Comparison of ENCODE assay signal across 10 cellular contexts in the genomic region with DNA sequence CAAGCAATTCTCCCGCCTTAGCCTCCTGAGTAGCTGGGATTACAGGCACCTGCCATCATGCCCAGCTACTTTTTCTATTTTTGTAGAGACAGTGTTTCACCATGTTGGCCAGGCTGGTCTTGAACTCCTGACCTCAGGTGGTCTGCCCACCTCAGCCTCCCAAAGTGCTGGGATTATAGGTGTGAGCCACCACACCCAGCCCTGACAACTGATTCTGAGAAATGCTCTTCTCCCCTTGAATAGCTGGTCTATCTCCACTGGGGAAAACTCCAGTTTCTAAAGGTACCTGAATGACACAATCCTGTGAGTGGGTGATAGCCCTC. TPM values are rescaled to one million over a fixed set of nuclear protein-coding genes. Genes with fewer than 3 reads are reported as not detected.
DNase-seq lines count a peak whose midpoint lies in the region; ATAC-seq lines count a peak whose summit lies in the region.
"Not testable (repeated sequence)": the region's sequence is repeated elsewhere in the genome, so short reads cannot be mapped to it uniquely, and the experiment has no call there.
"Had no signal": no experiment of that assay in that cellular context is flagged by ENCODE, and none has a peak within 500 bp of the region (broad histone marks: within the 10 kb centered on the region; RNA-seq: fewer than 3 reads in every experiment).

No MANE protein-coding gene starts in this region.

- H3K4me3 Mint-ChIP-seq in activated CD4-positive, alpha-beta T cell treated with anti-CD3 and anti-CD28 coated beads, Interleukin-2, amount 10 ng/mL, durations not matched to agents 7 days and 5 days = not testable (repeated sequence)
- peak overlapping the region; percentile 60 to 65 for H3K4me3 Mint-ChIP-seq in effector memory CD8-positive, alpha-beta T cell

- POLR2A ChIA-PET in activated CD4-positive, alpha-beta T cell treated with anti-CD3 and anti-CD28 coated beads, Interleukin-2, amount 10 ng/mL, durations not matched to agents 7 days and 5 days (lab: Charles Lee) = not testable (repeated sequence)

- H3K9me3 Mint-ChIP-seq in activated CD4-positive, alpha-beta T cell treated with anti-CD3 and anti-CD28 coated beads, Interleukin-2, amount 10 ng/mL, durations not matched to agents 7 days and 5 days; effector memory CD8-positive, alpha-beta T cell: not testable (repeated sequence)

- H3K36me3 ChIP-seq in KOPT-K1 (ENCODE audit: insufficient read depth, low read length) = not testable (repeated sequence)

- ATAC-seq in GM18502 (IDR thresholded peaks at IDR 0.05; ENCODE audit: poor library complexity, unreplicated experiment) (peak; percentile 16), GM19395 (IDR thresholded peaks at IDR 0.05; ENCODE audit: unreplicated experiment) (peak; percentile 24), HG02588 (IDR thresholded peaks at IDR 0.05; ENCODE audit: unreplicated experiment) (peak; percentile 6), HG02885 (IDR thresholded peaks at IDR 0.05; ENCODE audit: poor library complexity, unreplicated experiment) (peak; percentile 28)
- not testable (repeated sequence) for ATAC-seq in effector memory CD8-positive, alpha-beta T cell (replicated peaks)

- H3K27ac ChIP-seq in KOPT-K1 (ENCODE audit: low read depth, low read length, poor library complexity, severe bottlenecking) = peak overlapping the region; percentile 65

- not testable (repeated sequence) for H3K36me3 Mint-ChIP-seq in activated CD4-positive, alpha-beta T cell treated with anti-CD3 and anti-CD28 coated beads, Interleukin-2, amount 10 ng/mL, durations not matched to agents 7 days and 5 days (ENCODE audit: low read depth); effector memory CD8-positive, alpha-beta T cell (ENCODE audit: insufficient read depth)

- H3K27ac Mint-ChIP-seq in activated CD4-positive, alpha-beta T cell treated with anti-CD3 and anti-CD28 coated beads, Interleukin-2, amount 10 ng/mL, durations not matched to agents 7 days and 5 days = peak overlapping the region; percentile 83
- H3K27ac Mint-ChIP-seq in effector memory CD8-positive, alpha-beta T cell = peak overlapping the region; percentile 82 to 85

- not testable (repeated sequence) for H3K27me3 Mint-ChIP-seq in activated CD4-positive, alpha-beta T cell treated with anti-CD3 and anti-CD28 coated beads, Interleukin-2, amount 10 ng/mL, durations not matched to agents 7 days and 5 days
- H3K27me3 Mint-ChIP-seq in effector memory CD8-positive, alpha-beta T cell = peaks cover 10% of the 10 kb centered on the region in 2 donors

- DNase-seq in activated CD4-positive, alpha-beta T cell treated with anti-CD3 and anti-CD28 coated beads, Interleukin-2, amount 10 ng/mL, durations not matched to agents 7 days and 5 days; effector memory CD8-positive, alpha-beta T cell: not testable (repeated sequence)

- CTCF ChIA-PET in activated CD4-positive, alpha-beta T cell treated with anti-CD3 and anti-CD28 coated beads, Interleukin-2, amount 10 ng/mL, durations not matched to agents 7 days and 5 days (lab: Charles Lee) = interaction anchor here (0.9 to 1.2 kb wide), 3 partner anchors 12 to 143 kb away, joined by 3 read pairs; no protein-coding TSS in a partner anchor

- peaks cover 11% of the 10 kb centered on the region for H3K9me3 ChIP-seq in KOPT-K1 (ENCODE audit: insufficient read depth, low read length, poor library complexity, severe bottlenecking)

- peaks cover 31% of the 10 kb centered on the region for H3K4me1 Mint-ChIP-seq in activated CD4-positive, alpha-beta T cell treated with anti-CD3 and anti-CD28 coated beads, Interleukin-2, amount 10 ng/mL, durations not matched to agents 7 days and 5 days
- H3K4me1 Mint-ChIP-seq in effector memory CD8-positive, alpha-beta T cell (ENCODE audit: low read depth in 2 of 2) = peaks cover 17 to 25% of the 10 kb centered on the region in 2 donors

RNA-seq across cellular contexts. Expression of gene BCL2L10, which starts 29.6 kb away (rescaled TPM):
- total RNA-seq in activated CD4-positive, alpha-beta T cell treated with anti-CD3 and anti-CD28 coated beads, Interleukin-2, amount 10 ng/mL, durations not matched to agents 7 days and 5 days = under 1 TPM in 1 of 2 experiments, not detected in 1; 0.27 TPM
- total RNA-seq: HT1080, IMR-90, Right ventricle myocardium superior had no signal
